In genomic region chr7:64876792-64877713, GRCh38 we compare ENCODE assay signal across 1 cellular context.
TF ChIP-seq lines count a peak whose summit lies in the region.

No MANE protein-coding gene starts in this region.

TF ChIP-seq in WTC11, 78 proteins besides CTCF, POLR2A, EP300 and RAD21 (continued from another document):
- TF ChIP-seq, protein P1, sequence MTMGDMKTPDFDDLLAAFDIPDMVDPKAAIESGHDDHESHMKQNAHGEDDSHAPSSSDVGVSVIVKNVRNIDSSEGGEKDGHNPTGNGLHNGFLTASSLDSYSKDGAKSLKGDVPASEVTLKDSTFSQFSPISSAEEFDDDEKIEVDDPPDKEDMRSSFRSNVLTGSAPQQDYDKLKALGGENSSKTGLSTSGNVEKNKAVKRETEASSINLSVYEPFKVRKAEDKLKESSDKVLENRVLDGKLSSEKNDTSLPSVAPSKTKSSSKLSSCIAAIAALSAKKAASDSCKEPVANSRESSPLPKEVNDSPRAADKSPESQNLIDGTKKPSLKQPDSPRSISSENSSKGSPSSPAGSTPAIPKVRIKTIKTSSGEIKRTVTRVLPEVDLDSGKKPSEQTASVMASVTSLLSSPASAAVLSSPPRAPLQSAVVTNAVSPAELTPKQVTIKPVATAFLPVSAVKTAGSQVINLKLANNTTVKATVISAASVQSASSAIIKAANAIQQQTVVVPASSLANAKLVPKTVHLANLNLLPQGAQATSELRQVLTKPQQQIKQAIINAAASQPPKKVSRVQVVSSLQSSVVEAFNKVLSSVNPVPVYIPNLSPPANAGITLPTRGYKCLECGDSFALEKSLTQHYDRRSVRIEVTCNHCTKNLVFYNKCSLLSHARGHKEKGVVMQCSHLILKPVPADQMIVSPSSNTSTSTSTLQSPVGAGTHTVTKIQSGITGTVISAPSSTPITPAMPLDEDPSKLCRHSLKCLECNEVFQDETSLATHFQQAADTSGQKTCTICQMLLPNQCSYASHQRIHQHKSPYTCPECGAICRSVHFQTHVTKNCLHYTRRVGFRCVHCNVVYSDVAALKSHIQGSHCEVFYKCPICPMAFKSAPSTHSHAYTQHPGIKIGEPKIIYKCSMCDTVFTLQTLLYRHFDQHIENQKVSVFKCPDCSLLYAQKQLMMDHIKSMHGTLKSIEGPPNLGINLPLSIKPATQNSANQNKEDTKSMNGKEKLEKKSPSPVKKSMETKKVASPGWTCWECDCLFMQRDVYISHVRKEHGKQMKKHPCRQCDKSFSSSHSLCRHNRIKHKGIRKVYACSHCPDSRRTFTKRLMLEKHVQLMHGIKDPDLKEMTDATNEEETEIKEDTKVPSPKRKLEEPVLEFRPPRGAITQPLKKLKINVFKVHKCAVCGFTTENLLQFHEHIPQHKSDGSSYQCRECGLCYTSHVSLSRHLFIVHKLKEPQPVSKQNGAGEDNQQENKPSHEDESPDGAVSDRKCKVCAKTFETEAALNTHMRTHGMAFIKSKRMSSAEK (CRISPR knock-in tag; IDR thresholded peaks at IDR 0.05; ENCODE audit: borderline replicate concordance): no peak
- TF ChIP-seq, protein P2, sequence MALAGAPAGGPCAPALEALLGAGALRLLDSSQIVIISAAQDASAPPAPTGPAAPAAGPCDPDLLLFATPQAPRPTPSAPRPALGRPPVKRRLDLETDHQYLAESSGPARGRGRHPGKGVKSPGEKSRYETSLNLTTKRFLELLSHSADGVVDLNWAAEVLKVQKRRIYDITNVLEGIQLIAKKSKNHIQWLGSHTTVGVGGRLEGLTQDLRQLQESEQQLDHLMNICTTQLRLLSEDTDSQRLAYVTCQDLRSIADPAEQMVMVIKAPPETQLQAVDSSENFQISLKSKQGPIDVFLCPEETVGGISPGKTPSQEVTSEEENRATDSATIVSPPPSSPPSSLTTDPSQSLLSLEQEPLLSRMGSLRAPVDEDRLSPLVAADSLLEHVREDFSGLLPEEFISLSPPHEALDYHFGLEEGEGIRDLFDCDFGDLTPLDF (CRISPR knock-in tag; IDR thresholded peaks at IDR 0.05): no peak
- TF ChIP-seq, protein P3, sequence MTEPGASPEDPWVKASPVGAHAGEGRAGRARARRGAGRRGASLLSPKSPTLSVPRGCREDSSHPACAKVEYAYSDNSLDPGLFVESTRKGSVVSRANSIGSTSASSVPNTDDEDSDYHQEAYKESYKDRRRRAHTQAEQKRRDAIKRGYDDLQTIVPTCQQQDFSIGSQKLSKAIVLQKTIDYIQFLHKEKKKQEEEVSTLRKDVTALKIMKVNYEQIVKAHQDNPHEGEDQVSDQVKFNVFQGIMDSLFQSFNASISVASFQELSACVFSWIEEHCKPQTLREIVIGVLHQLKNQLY (CRISPR knock-in tag; IDR thresholded peaks at IDR 0.05): no peak
- TF ChIP-seq FOXJ3 (CRISPR knock-in tag; IDR thresholded peaks at IDR 0.05; ENCODE audit: borderline replicate concordance): no peak
- TF ChIP-seq, protein P4, sequence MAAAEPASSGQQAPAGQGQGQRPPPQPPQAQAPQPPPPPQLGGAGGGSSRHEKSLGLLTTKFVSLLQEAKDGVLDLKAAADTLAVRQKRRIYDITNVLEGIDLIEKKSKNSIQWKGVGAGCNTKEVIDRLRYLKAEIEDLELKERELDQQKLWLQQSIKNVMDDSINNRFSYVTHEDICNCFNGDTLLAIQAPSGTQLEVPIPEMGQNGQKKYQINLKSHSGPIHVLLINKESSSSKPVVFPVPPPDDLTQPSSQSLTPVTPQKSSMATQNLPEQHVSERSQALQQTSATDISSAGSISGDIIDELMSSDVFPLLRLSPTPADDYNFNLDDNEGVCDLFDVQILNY (CRISPR knock-in tag; IDR thresholded peaks at IDR 0.05): no peak
- no peak for TF ChIP-seq ZNF263 (CRISPR knock-in tag; IDR thresholded peaks at IDR 0.05; ENCODE audit: low read depth)
- no peak for TF ChIP-seq ZNF396 (CRISPR knock-in tag; IDR thresholded peaks at IDR 0.05; ENCODE audit: borderline replicate concordance)
- no peak for TF ChIP-seq RORB (CRISPR knock-in tag; IDR thresholded peaks at IDR 0.05)
- TF ChIP-seq JUN (CRISPR knock-in tag; IDR thresholded peaks at IDR 0.05): no peak
- TF ChIP-seq, protein P5, sequence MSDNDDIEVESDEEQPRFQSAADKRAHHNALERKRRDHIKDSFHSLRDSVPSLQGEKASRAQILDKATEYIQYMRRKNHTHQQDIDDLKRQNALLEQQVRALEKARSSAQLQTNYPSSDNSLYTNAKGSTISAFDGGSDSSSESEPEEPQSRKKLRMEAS (CRISPR knock-in tag; IDR thresholded peaks at IDR 0.05): no peak; the same call in 1 of the 2 replicates
- no peak for TF ChIP-seq ZNF671 (CRISPR knock-in tag; IDR thresholded peaks at IDR 0.05)
TF ChIP-seq in WTC11: peak in this region for 0.
